ENCODE assay signal across 8 cellular contexts in genomic region chr11:58905716-58906547, GRCh38. TPM values are rescaled to one million over a fixed set of nuclear protein-coding genes. Genes with fewer than 3 reads are reported as not detected.
A peak's percentile ranks its signal among the peaks of the same experiment; 100 is the strongest.
DNase-seq lines count a peak whose midpoint lies in the region; ATAC-seq and TF ChIP-seq lines count a peak whose summit lies in the region.

No MANE protein-coding gene starts in this region.

- no peak overlapping the region for H3K27ac Mint-ChIP-seq in osteocyte (ENCODE audit: unreplicated experiment)

- in situ Hi-C loops in SK-MEL-5 (cut with HindIII; ENCODE audit: low pct_unique_long_range_greater_than_20kb, low sequenced_read_pairs) = no loop called here

- peak overlapping the region; percentile 79 for H3K4me3 Mint-ChIP-seq in osteocyte (ENCODE audit: unreplicated experiment)

- H3K4me1 Mint-ChIP-seq in osteocyte (ENCODE audit: unreplicated experiment) = peaks cover 19% of the 10 kb centered on the region

- DNase-seq in GOT3 (lab: John Stamatoyannopoulos, UW) (peak; percentile 43), SK-MEL-5 (ENCODE audit: low read depth, low spot score) (peak; percentile 71), globus pallidus (ENCODE audit: low spot score) (peak; percentile 78), osteocyte (ENCODE audit: extremely low spot score, unreplicated experiment) (peak; percentile 89), SIG-M5 treated with dmso at 0.1 percent for 504 hours (lab: John Stamatoyannopoulos, UW; ENCODE audit: unreplicated experiment) (no peak)

- H3K27me3 Mint-ChIP-seq in osteocyte (ENCODE audit: unreplicated experiment) = peaks cover 27% of the 10 kb centered on the region

- H3K36me3 Mint-ChIP-seq in osteocyte (ENCODE audit: unreplicated experiment) = no peaks in the 10 kb centered on the region

- no peak for ATAC-seq in HG03045 (IDR thresholded peaks at IDR 0.05; ENCODE audit: unreplicated experiment)
- no peak for ATAC-seq in GM19395 (IDR thresholded peaks at IDR 0.05; ENCODE audit: unreplicated experiment)
- ATAC-seq in GM21576 (IDR thresholded peaks at IDR 0.05; ENCODE audit: unreplicated experiment) = no peak

- TF ChIP-seq CTCF in osteocyte (IDR thresholded peaks at IDR 0.05) = peak; percentile 49

- H3K9me3 Mint-ChIP-seq in osteocyte (ENCODE audit: unreplicated experiment) = no peaks in the 10 kb centered on the region

RNA-seq across cellular contexts. Expression of gene GLYATL1, which starts 33.4 kb away (rescaled TPM):
- total RNA-seq in SK-MEL-5 (2014; rRNA removed; shearing (Covaris generic)) = not detected in 2 replicates
- not detected in 2 replicates for polyA plus RNA-seq in SK-MEL-5 (2015; cell fraction: cytosol; rRNA removed)
- polyA plus RNA-seq in SK-MEL-5 (2015; cell fraction: nucleus; rRNA removed) = not detected in 2 replicates
- total RNA-seq in osteocyte = not detected in 2 replicates
